Comparison of ENCODE assay signal across 7 cellular contexts in the genomic region with DNA sequence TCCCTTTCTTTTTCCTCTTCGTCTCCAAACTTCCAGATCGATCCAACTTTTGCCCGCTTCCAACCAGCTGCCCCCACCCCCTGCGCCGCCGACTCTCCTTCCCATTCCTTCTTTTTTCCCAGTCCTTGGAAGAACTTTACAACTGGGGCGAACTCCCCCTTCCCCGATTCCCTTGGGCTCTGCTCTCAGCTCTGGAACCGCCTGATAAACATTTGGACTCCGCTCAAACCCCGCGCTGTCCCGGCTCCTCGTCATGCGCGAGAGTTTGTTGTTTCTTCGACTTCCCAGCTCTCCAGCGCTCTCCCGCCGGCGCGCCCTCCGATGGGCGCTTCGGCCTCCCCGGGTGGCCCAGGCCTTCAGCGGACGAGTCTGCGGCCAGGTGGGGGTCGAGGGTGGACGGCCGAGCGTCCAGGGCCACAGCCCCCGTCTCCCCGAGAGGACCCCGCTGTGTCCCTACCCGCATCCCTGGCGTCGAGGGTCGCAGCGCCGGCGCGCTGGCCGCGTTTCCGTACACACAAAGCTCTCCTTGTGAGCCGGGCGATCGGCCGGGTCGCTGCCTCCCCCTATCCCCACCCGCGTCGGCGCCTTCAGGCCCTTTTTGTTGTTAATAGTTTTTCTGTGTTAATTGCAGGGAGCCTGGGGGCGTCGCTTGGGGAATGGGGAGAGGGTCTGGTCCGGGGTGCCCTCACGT. TPM values are rescaled to one million over a fixed set of nuclear protein-coding genes. Genes with fewer than 3 reads are reported as not detected.
DNase-seq lines count a peak whose midpoint lies in the region; ATAC-seq, FAIRE-seq and TF ChIP-seq lines count a peak whose summit lies in the region.

No MANE protein-coding gene starts in this region.

- H3K4me1 Mint-ChIP-seq in endodermal cell = peaks cover 19% of the 10 kb centered on the region

- POLR2A ChIA-PET in RWPE1 (lab: Yijun Ruan, JAX; ENCODE audit: low non-redundant PET) = interaction anchor here (1.3 to 2.6 kb wide), 3 partner anchors 11 to 71 kb away, joined by 4 to 19 read pairs (median 9); a partner anchor contains a TSS

- CTCF ChIA-PET in RWPE1 (lab: Yijun Ruan, JAX) = interaction anchor here (0.6 to 2.9 kb wide), 7 partner anchors 13 to 349 kb away, joined by 3 to 18 read pairs (median 4); no protein-coding TSS in a partner anchor

- peak overlapping the region; percentile 95 for H3K4me3 ChIP-seq in endodermal cell (ENCODE audit: low read length)
- H3K4me3 ChIP-seq in mucosa of rectum (ENCODE audit: low read length in 2 of 2) = peak overlapping the region; percentile 90 to 96
- H3K4me3 ChIP-seq in vagina = peak overlapping the region; percentile 77 to 96

- intact Hi-C loops in vagina (cut with DNase I) = loop anchor here (1.0 kb wide), 1 partner anchor 11 kb away; no protein-coding TSS in a partner anchor

- 0 to 2% methylated on average over 7 to 60 of the region's 60 CpGs for WGBS in endodermal cell (ENCODE audit: insufficient coverage in 1 of 2, insufficient read length in 1 of 2), 2 experiments

- peak overlapping the region; percentile 100 for H3K4me3 Mint-ChIP-seq in endodermal cell

- H3K27ac Mint-ChIP-seq in endodermal cell = peak overlapping the region; percentile 98

- TF ChIP-seq CTCF in RWPE1 (conservative IDR thresholded peaks at IDR 0.05; ENCODE audit: low read depth) (no peak), endodermal cell (conservative IDR thresholded peaks at IDR 0.05) (no peak), vagina (IDR thresholded peaks at IDR 0.05) (no peak)

- H3K27ac ChIP-seq in RWPE1 (peak overlapping the region; percentile 99), endodermal cell (ENCODE audit: low read depth, low read length) (peak overlapping the region; percentile 71), mucosa of rectum (ENCODE audit: low read depth in 2 of 2, low read length in 2 of 2) (peak overlapping the region; percentile 85 to 88), vagina (peak overlapping the region; percentile 96)

- no peaks in the 10 kb centered on the region for H3K27me3 Mint-ChIP-seq in endodermal cell (ENCODE audit: insufficient read depth)

- H3K36me3 ChIP-seq in endodermal cell (ENCODE audit: control insufficient read depth, insufficient read depth, low read length) (peaks cover 59% of the 10 kb centered on the region), mucosa of rectum (ENCODE audit: control insufficient read depth in 2 of 2, insufficient read depth in 2 of 2, low read length in 2 of 2) (peaks cover 19 to 28% of the 10 kb centered on the region in 2 donors), vagina (peaks cover 0 to 24% of the 10 kb centered on the region in 2 donors)

- TF ChIP-seq POLR2A in H54 (IDR thresholded peaks at IDR 0.05; ENCODE audit: low read depth, low read length) = 0 out of 2 replicates have a peak, but pooled peaks have one; percentile 9
- TF ChIP-seq POLR2A in vagina (IDR thresholded peaks at IDR 0.05) = no peak

- FAIRE-seq in H54 (lab: Jason Lieb, UNC) = no peak

- H3K9ac ChIP-seq in endodermal cell (ENCODE audit: extremely low read depth, low read length, poor library complexity, severe bottlenecking) = peak overlapping the region; percentile 98
- peak overlapping the region; percentile 84 to 96 for H3K9ac ChIP-seq in mucosa of rectum (ENCODE audit: low read depth in 1 of 2, low read length in 2 of 2)

- ATAC-seq in HG03460 (IDR thresholded peaks at IDR 0.05; ENCODE audit: unreplicated experiment) (no peak), HG03378 (IDR thresholded peaks at IDR 0.05; ENCODE audit: unreplicated experiment) (no peak)

- H3K4me1 ChIP-seq in endodermal cell (ENCODE audit: control insufficient read depth, insufficient read depth, low read length) (peaks cover 7% of the 10 kb centered on the region), mucosa of rectum (ENCODE audit: control insufficient read depth in 2 of 2, insufficient read depth in 2 of 2, low read length in 2 of 2) (peaks cover 10 to 17% of the 10 kb centered on the region in 2 donors), vagina (peaks cover 50% of the 10 kb centered on the region)

- H3K27me3 ChIP-seq in endodermal cell (ENCODE audit: control insufficient read depth, insufficient read depth, low read length, poor library complexity, severe bottlenecking) (no peaks in the 10 kb centered on the region), mucosa of rectum (ENCODE audit: control insufficient read depth in 2 of 2, insufficient read depth in 2 of 2, low read length in 2 of 2) (no peaks in the 10 kb centered on the region), vagina (no peaks in the 10 kb centered on the region)

- H3K36me3 Mint-ChIP-seq in endodermal cell (ENCODE audit: low read depth) = peaks cover 49% of the 10 kb centered on the region

- no peaks in the 10 kb centered on the region for H3K9me3 Mint-ChIP-seq in endodermal cell

- no peaks in the 10 kb centered on the region for H3K9me3 ChIP-seq in endodermal cell (ENCODE audit: control insufficient read depth, low read length)
- no peaks in the 10 kb centered on the region for H3K9me3 ChIP-seq in mucosa of rectum (ENCODE audit: control insufficient read depth in 2 of 2, low read length in 2 of 2)
- H3K9me3 ChIP-seq in vagina = no peaks in the 10 kb centered on the region

- DNase-seq in H54 (ENCODE audit: insufficient read length, low spot score) = no peak
- no peak for DNase-seq in RWPE1 (ENCODE audit: low spot score)
- DNase-seq in endodermal cell = peak; percentile 80
- no peak for DNase-seq in vagina (ENCODE audit: extremely low spot score in 2 of 2)

RNA-seq across cellular contexts. Expression of a gene that starts 0.8 kb away (rescaled TPM):
- total RNA-seq in endodermal cell (100 to 1,000 TPM; 181 to 220 TPM), vagina (187 TPM)
- 75.6 TPM for polyA plus RNA-seq in endodermal cell (2013, experiment 1 of 2)
- 86.6 TPM for polyA plus RNA-seq in endodermal cell (2013, experiment 2 of 2)

RNA-seq across cellular contexts. Expression of a gene that starts 7.5 kb away (rescaled TPM):
- total RNA-seq in endodermal cell (100 to 1,000 TPM; 192 to 204 TPM), vagina (68.0 TPM)
- polyA plus RNA-seq in endodermal cell (2013, experiment 1 of 2) = 125 TPM
- polyA plus RNA-seq in endodermal cell (2013, experiment 2 of 2) = 133 TPM

RNA-seq across cellular contexts. Expression of a gene that starts 22.0 kb away (rescaled TPM):
- total RNA-seq in endodermal cell (10 to 100 TPM; 16.7 to 17.0 TPM), vagina (7.4 TPM)
- polyA plus RNA-seq in endodermal cell (2013, experiment 1 of 2) = 8.4 TPM
- 7.2 TPM for polyA plus RNA-seq in endodermal cell (2013, experiment 2 of 2)

RNA-seq across cellular contexts. Expression of a gene that starts 34.3 kb away (rescaled TPM):
- total RNA-seq in endodermal cell = 10 to 100 TPM; 28.9 to 41.5 TPM
- 21.8 TPM for polyA plus RNA-seq in endodermal cell (2013, experiment 1 of 2)
- polyA plus RNA-seq in endodermal cell (2013, experiment 2 of 2) = 22.8 TPM
- 137 TPM for total RNA-seq in vagina

RNA-seq across cellular contexts. Expression of a gene that starts 45.8 kb away (rescaled TPM):
- total RNA-seq in endodermal cell (1 to 10 TPM in 1 of 2 donors, under 1 TPM in 1; 0.77 to 1.2 TPM), vagina (3.9 TPM)
- 5.9 TPM for polyA plus RNA-seq in endodermal cell (2013, experiment 1 of 2)
- 5.5 TPM for polyA plus RNA-seq in endodermal cell (2013, experiment 2 of 2)
